Comparison of ENCODE assay signal across 33 cellular contexts in genomic region chr4:56028165-56028564, GRCh38.
"Had no signal": no experiment of that assay in that cellular context is flagged by ENCODE, and none has a peak within 500 bp of the region (broad histone marks: within the 10 kb centered on the region; RNA-seq: fewer than 3 reads in every experiment).

No MANE protein-coding gene starts in this region.

- ATAC-seq: activated naive CD4-positive, alpha-beta T cell treated with anti-CD3 and anti-CD28 coated beads, Interleukin-2, amount 50 U/mL, for 72 hours; activated naive CD8-positive, alpha-beta T cell treated with anti-CD3 and anti-CD28 coated beads, Interleukin-2, amount 50 U/mL, for 24 hours; activated T-cell treated with anti-CD3 and anti-CD28 coated beads, Interleukin-2, amount 50 U/mL, for 4 hours; activated T-cell treated with anti-CD3 and anti-CD28 coated beads, Interleukin-2, amount 50 U/mL, for 72 hours; activated T-helper 17 cell treated with anti-CD3 and anti-CD28 coated beads, Interleukin-2, amount 50 U/mL, for 72 hours; body of pancreas had no signal

- DNase-seq: activated effector memory CD4-positive, alpha-beta T cell treated with anti-CD3 and anti-CD28 coated beads, Interleukin-2, amount 50 U/mL, for 16 hours; activated effector memory CD4-positive, alpha-beta T cell treated with Interleukin-2 at 50 U/mL for 16 hours; activated gamma-delta T cell; activated gamma-delta T cell treated with Interleukin-2 at 50 U/mL for 16 hours; activated naive CD4-positive, alpha-beta T cell; activated naive CD4-positive, alpha-beta T cell treated with anti-CD3 and anti-CD28 coated beads for 36 hours; activated naive CD4-positive, alpha-beta T cell treated with anti-CD3 and anti-CD28 coated beads, Interleukin-2, amount 10 ng/mL, durations not matched to agents 7 days and 5 days; activated naive CD4-positive, alpha-beta T cell treated with anti-CD3 and anti-CD28 coated beads, Interleukin-2, amount 50 U/mL, for 16 hours; activated naive CD4-positive, alpha-beta T cell treated with Interleukin-2 at 50 U/mL for 16 hours; activated naive CD8-positive, alpha-beta T cell treated with anti-CD3 and anti-CD28 coated beads for 36 hours; activated naive CD8-positive, alpha-beta T cell treated with anti-CD3 and anti-CD28 coated beads, Interleukin-2, amount 10 ng/mL, durations not matched to agents 7 days and 5 days; activated naive CD8-positive, alpha-beta T cell treated with anti-CD3 and anti-CD28 coated beads, Interleukin-2, amount 50 U/mL, for 24 hours; activated T-cell treated with anti-CD3 and anti-CD28 coated beads, Interleukin-2, amount 50 U/mL, for 24 hours; activated T-cell treated with anti-CD3 and anti-CD28 coated beads, Interleukin-2, amount 50 U/mL, for 4 hours; activated T-cell treated with anti-CD3 and anti-CD28 coated beads, Interleukin-2, amount 50 U/mL, for 48 hours; activated T-cell treated with anti-CD3 and anti-CD28 coated beads, Interleukin-2, amount 50 U/mL, for 72 hours; adrenal gland; amniotic stem cell; amygdala; anterior cingulate cortex; aorta; body of pancreas; brain microvascular endothelial cell; caudate nucleus; central memory CD4-positive, alpha-beta T cell; cerebellar nuclear complex had no signal

- FAIRE-seq: astrocyte, bronchial epithelial cell had no signal

- H3K4me3 ChIP-seq: adrenal gland, ascending aorta, body of pancreas, breast epithelium, cardiac muscle cell had no signal

- H3K4me1 ChIP-seq: adrenal gland, ascending aorta, body of pancreas, breast epithelium had no signal

- H3K9me3 ChIP-seq: adrenal gland, ascending aorta, body of pancreas had no signal

- H3K36me3 ChIP-seq: adrenal gland, brain microvascular endothelial cell, breast epithelium had no signal

- H3K27me3 ChIP-seq: adrenal gland, ascending aorta, body of pancreas, brain microvascular endothelial cell, breast epithelium, cardiac muscle cell had no signal

- H3K27ac ChIP-seq: adrenal gland, ascending aorta, body of pancreas, brain microvascular endothelial cell, breast epithelium, cardiac muscle cell had no signal
